10 cellular contexts compared by ENCODE assay signal in the genomic region with DNA sequence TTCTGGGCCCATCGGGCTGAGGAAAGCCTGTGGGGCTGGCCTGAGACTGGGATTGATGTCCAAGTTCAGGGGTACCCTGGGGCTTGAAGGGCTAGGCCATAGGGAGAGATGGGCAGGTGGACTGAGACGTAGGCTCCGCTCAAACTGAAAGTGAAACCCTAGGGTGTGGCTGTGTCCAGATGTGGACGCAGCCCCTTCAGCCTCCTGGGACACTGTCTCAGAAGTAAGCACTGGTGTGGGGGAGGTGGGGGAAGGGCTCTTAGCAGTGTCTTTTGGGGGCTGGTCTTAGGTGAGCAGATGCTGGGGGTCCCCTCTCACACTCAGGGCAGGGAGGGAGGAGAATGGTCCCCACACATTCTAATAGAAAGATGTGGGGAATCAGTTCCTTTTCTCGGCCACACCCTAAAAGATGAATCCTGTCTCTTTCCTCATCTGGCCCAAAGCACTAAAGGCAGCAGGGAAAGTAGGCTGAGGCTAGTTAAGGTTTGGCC. TPM values are rescaled to one million over a fixed set of nuclear protein-coding genes. Genes with fewer than 3 reads are reported as not detected.
DNase-seq lines count a peak whose midpoint lies in the region; ATAC-seq and TF ChIP-seq lines count a peak whose summit lies in the region.
"Had no signal": no experiment of that assay in that cellular context is flagged by ENCODE, and none has a peak within 500 bp of the region (broad histone marks: within the 10 kb centered on the region; RNA-seq: fewer than 3 reads in every experiment).

No MANE protein-coding gene starts in this region.

- ATAC-seq in RWPE2 (ENCODE audit: low read depth) (0 out of 3 replicates have a peak, but pooled peaks have one; percentile 6), gastroesophageal sphincter (no peak), thoracic aorta (ENCODE audit: insufficient number of reproducible peaks, low FRiP score, low read depth) (no peak)

- TF ChIP-seq CTCF in RWPE2 (IDR thresholded peaks at IDR 0.05; ENCODE audit: poor library complexity, severe bottlenecking) (no peak), gastroesophageal sphincter (IDR thresholded peaks at IDR 0.05) (no peak), thoracic aorta (IDR thresholded peaks at IDR 0.05) (no peak)

- H3K9me3 ChIP-seq in RWPE2 (ENCODE audit: severe bottlenecking) (no peaks in the 10 kb centered on the region), gastroesophageal sphincter (no peaks in the 10 kb centered on the region), thoracic aorta (no peaks in the 10 kb centered on the region)

- H3K4me3 ChIP-seq in RWPE2 (ENCODE audit: severe bottlenecking), result peak overlapping the region; percentile 3
- peak overlapping the region in 1 of 2 donors; percentile 20 for H3K4me3 ChIP-seq in gastroesophageal sphincter
- peak overlapping the region; percentile 70 for H3K4me3 ChIP-seq in thoracic aorta

- H3K27ac ChIP-seq in RWPE2 (ENCODE audit: poor library complexity, severe bottlenecking), result peak overlapping the region; percentile 63
- H3K27ac ChIP-seq in gastroesophageal sphincter, result peak overlapping the region in 3 of 4 donors; percentile 76 to 86 (median 83)
- peak overlapping the region in 1 of 2 donors; percentile 53 for H3K27ac ChIP-seq in thoracic aorta
- H3K27ac ChIP-seq: C4-2B had no signal

- WGBS in gastroesophageal sphincter (ENCODE audit: low coverage in 1 of 2), 2 donors, result 48 to 52% methylated on average over 4 to 5 of the region's 5 CpGs

- no peaks in the 10 kb centered on the region for H3K36me3 ChIP-seq in RWPE2 (ENCODE audit: low read depth)
- no peaks in the 10 kb centered on the region for H3K36me3 ChIP-seq in gastroesophageal sphincter
- no peaks in the 10 kb centered on the region for H3K36me3 ChIP-seq in thoracic aorta

- no peak for TF ChIP-seq EP300 in gastroesophageal sphincter (IDR thresholded peaks at IDR 0.05)

- H3K27me3 ChIP-seq in RWPE2 (ENCODE audit: insufficient read depth, poor library complexity, severe bottlenecking) (no peaks in the 10 kb centered on the region), gastroesophageal sphincter (peaks cover 30% of the 10 kb centered on the region), thoracic aorta (replicated peaks; ENCODE audit: insufficient read depth) (no peaks in the 10 kb centered on the region)

- TF ChIP-seq POLR2A in gastroesophageal sphincter (IDR thresholded peaks at IDR 0.05), result no peak

- H3K4me1 ChIP-seq in RWPE2 (ENCODE audit: insufficient read depth, poor library complexity, severe bottlenecking), result peaks cover 61% of the 10 kb centered on the region
- H3K4me1 ChIP-seq in gastroesophageal sphincter, result peaks cover 0 to 64% (median 39%) of the 10 kb centered on the region in 3 donors
- H3K4me1 ChIP-seq in thoracic aorta (ENCODE audit: control insufficient read depth in 1 of 2, low read depth in 2 of 2), result peaks cover 0 to 9% of the 10 kb centered on the region in 2 donors

- DNase-seq in activated CD8-positive, alpha-beta memory T cell treated with anti-CD3 and anti-CD28 coated beads for 24 hours, result peak; percentile 76
- no peak for DNase-seq in activated CD8-positive, alpha-beta memory T cell treated with anti-CD3 and anti-CD28 coated beads, Interleukin-2, amount 50 U/mL, for 4 hours
- DNase-seq in RWPE2 (ENCODE audit: low spot score), result no peak
- no peak for DNase-seq in thoracic aorta (ENCODE audit: low spot score)
- DNase-seq in Kasumi-1 (lab: John Stamatoyannopoulos, UW), result no peak
- no peak for DNase-seq in NCI-H1048 (lab: John Stamatoyannopoulos, UW)
- DNase-seq in NCI-H1417 treated with DMSO at 0.1 percent for 48 hours (lab: John Stamatoyannopoulos, UW), result no peak

RNA-seq across cellular contexts. Expression of a gene that starts 5.5 kb away (rescaled TPM):
- total RNA-seq in gastroesophageal sphincter, result 10 to 100 TPM; 12.0 to 21.9 (median 14.9) TPM
- total RNA-seq in thoracic aorta, result 10 to 100 TPM; 31.4 to 37.2 TPM

RNA-seq across cellular contexts. Expression of a gene that starts 34.7 kb away (rescaled TPM):
- not detected for total RNA-seq in gastroesophageal sphincter
- not detected for total RNA-seq in thoracic aorta
- total RNA-seq: M059J had no signal
